Comparison of ENCODE assay signal across 8 cellular contexts in the genomic region with DNA sequence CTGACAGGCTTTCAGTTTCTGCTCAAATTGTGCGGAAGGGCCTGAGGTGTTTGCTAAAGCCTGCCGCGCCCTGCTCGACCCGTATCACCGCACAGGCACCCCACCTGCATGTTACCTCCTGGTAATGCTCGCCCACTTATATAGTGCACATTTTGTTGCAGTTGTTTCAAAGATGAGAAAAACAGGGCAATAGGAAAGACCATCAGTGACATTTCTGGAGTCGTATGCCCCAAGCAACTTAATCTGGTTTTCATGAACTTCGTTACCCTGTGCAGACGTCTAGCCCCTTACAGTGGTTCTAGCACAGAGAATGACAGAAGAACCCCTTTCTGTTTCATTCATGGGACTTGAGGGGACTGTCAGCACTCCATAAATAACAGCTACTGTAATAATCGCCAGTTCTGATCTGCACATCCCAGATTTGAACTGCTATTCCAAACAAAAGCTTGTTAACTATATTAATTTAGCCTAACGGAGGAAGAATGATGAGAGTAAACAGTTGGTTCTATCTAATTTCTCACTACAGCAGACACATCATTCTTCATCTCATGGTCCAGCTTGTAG. TPM values are rescaled to one million over a fixed set of nuclear protein-coding genes. Genes with fewer than 3 reads are reported as not detected.
DNase-seq lines count a peak whose midpoint lies in the region; ATAC-seq, FAIRE-seq and TF ChIP-seq lines count a peak whose summit lies in the region.

No MANE protein-coding gene starts in this region.

- 12 to 22% (median 19%) methylated on average over 10 to 12 of the region's 12 CpGs for WGBS in adrenal gland, 4 donors
- 18 to 20% methylated on average over 12 of the region's 12 CpGs for WGBS in lower leg skin, 2 donors

- POLR2A ChIA-PET in AG04450 (lab: Yijun Ruan, JAX): interaction anchor here (1.0 kb wide), 1 partner anchor 181 kb away, joined by 3 read pairs; the partner anchor contains the start of gene WWC2

- TF ChIP-seq POLR2A in adrenal gland (IDR thresholded peaks at IDR 0.05) (no peak), lower leg skin (IDR thresholded peaks at IDR 0.05) (no peak), uterus (IDR thresholded peaks at IDR 0.05) (no peak)

- peak overlapping the region; percentile 84 for H3K27ac ChIP-seq in AG04450 (ENCODE audit: low read depth, low read length)
- H3K27ac ChIP-seq in adrenal gland: peak overlapping the region; percentile 47 to 100 (median 94)
- H3K27ac ChIP-seq in uterus: peak overlapping the region; percentile 91

- peak; percentile 26 for ATAC-seq in HG03342 (IDR thresholded peaks at IDR 0.05; ENCODE audit: unreplicated experiment)

- H3K9me3 ChIP-seq in AG04450 (ENCODE audit: control insufficient read depth, insufficient read depth, low read length) (no peaks in the 10 kb centered on the region), adrenal gland (replicated peaks in 1 of 3) (no peaks in the 10 kb centered on the region), uterus (no peaks in the 10 kb centered on the region)

- peaks cover 6 to 24% of the 10 kb centered on the region in 2 donors for H3K4me1 ChIP-seq in adrenal gland (replicated peaks in 1 of 2)
- H3K4me1 ChIP-seq in uterus: no peaks in the 10 kb centered on the region

- DNase-seq in AG04450 (ENCODE audit: low read depth, low spot score) (no peak), GM19239 (ENCODE audit: insufficient read length, low spot score) (no peak), adrenal gland (no peak), lower leg skin (ENCODE audit: low spot score in 2 of 2) (no peak), uterus (no peak), DMS153 treated with DMSO at 0.1 percent for 48 hours (lab: John Stamatoyannopoulos, UW; ENCODE audit: unreplicated experiment) (no peak), NCI-H146 treated with DMSO at 0.1 percent for 48 hours (lab: John Stamatoyannopoulos, UW; ENCODE audit: unreplicated experiment) (no peak)

- CTCF ChIA-PET in AG04450 (lab: Charles Lee): interaction anchor here (0.5 to 1.0 kb wide), 3 partner anchors 9 to 343 kb away, joined by 3 to 4 read pairs (median 4); no protein-coding TSS in a partner anchor

- intact Hi-C loops in adrenal gland (cut with DNase I) (no loop called here), lower leg skin (cut with DNase I; ENCODE audit: low total_unique reads) (no loop called here), uterus (cut with DNase I; ENCODE audit: low total_unique reads) (no loop called here)

- TF ChIP-seq CTCF in AG04450 (IDR thresholded peaks at IDR 0.05; ENCODE audit: low read depth, low read length) (no peak), adrenal gland (IDR thresholded peaks at IDR 0.05) (no peak), lower leg skin (IDR thresholded peaks at IDR 0.05) (no peak), uterus (IDR thresholded peaks at IDR 0.05) (no peak)

- FAIRE-seq in GM19239 (lab: Jason Lieb, UNC): peak; percentile 99

- peak overlapping the region; percentile 65 for H3K4me3 ChIP-seq in AG04450 (ENCODE audit: low read depth, low read length)
- peak overlapping the region in 3 of 4 donors; percentile 44 to 96 (median 50) for H3K4me3 ChIP-seq in adrenal gland
- H3K4me3 ChIP-seq in lower leg skin (ENCODE audit: low read depth, poor library complexity, severe bottlenecking): peak overlapping the region; percentile 47
- H3K4me3 ChIP-seq in uterus: peak overlapping the region; percentile 65 to 67

- H3K27me3 ChIP-seq in AG04450 (ENCODE audit: control insufficient read depth, insufficient read depth, low read length): no peaks in the 10 kb centered on the region
- no peaks in the 10 kb centered on the region for H3K27me3 ChIP-seq in adrenal gland
- H3K27me3 ChIP-seq in uterus: no peaks in the 10 kb centered on the region

- H3K36me3 ChIP-seq in adrenal gland (replicated peaks in 1 of 2) (peaks cover 0 to 19% of the 10 kb centered on the region in 2 donors), uterus (no peaks in the 10 kb centered on the region)

RNA-seq across cellular contexts. Expression of gene DCTD, which starts 0.9 kb away (rescaled TPM):
- 183 and 195 TPM in 2 replicates for polyA plus RNA-seq in AG04450 (2011; rRNA removed)
- polyA minus RNA-seq in AG04450 (2011; rRNA and poly(A)+ RNA removed): 88.3 and 91.6 TPM in 2 replicates
- 100 to 1,000 TPM in 6 of 8 donors, 10 to 100 TPM in 2; 70.0 to 254 (median 126) TPM for total RNA-seq in adrenal gland
- polyA plus RNA-seq in adrenal gland: 100 to 1,000 TPM in 2 of 3 donors, 10 to 100 TPM in 1; 54.5 to 164 (median 102) TPM
- 10 to 100 TPM; 27.7 to 52.4 (median 35.4) TPM for total RNA-seq in lower leg skin
- 100 to 1,000 TPM in 1 of 4 donors, 10 to 100 TPM in 3; 49.7 to 131 (median 73.4) TPM for total RNA-seq in uterus
